In genomic region chr16:49645263-49645662, GRCh38 we compare ENCODE assay signal across 8 cellular contexts.
"Had no signal": no experiment of that assay in that cellular context is flagged by ENCODE, and none has a peak within 500 bp of the region (broad histone marks: within the 10 kb centered on the region; RNA-seq: fewer than 3 reads in every experiment).

No MANE protein-coding gene starts in this region.

- H3K4me3 ChIP-seq: GM12878 had no signal

- DNase-seq: GDM1, GF-D8 had no signal

- FAIRE-seq: G401.6, GM12878, GM12891, GM12892, GM18507, GM19239 had no signal

- ATAC-seq: GM12878 had no signal
